1 cellular context compared by ENCODE assay signal in the genomic region with DNA sequence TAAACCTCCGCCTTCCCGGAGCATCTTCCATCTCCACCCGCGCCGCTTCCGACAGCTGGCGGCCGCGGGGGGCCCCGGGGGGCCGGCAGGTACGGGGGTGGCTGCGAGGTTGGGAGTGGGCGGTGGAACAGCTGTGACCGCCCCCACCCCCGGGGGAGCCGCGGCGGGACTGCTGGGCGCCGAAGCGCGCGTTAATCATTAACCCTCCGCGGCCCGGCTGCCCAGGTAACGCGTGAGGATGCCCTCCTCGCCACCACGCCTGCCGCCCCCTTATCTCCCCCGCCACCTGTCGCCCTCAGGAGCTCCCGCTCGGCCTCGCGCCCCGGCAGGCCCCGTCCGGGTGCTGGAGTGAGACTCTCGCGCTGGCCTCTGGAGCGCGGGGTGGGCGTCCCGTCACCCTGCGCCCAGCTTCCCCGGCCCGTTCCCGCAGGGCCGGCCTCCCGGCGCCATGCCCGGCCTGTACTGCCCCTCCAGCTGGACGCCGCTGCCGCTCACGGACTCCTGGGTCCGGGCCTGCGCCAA.
TF ChIP-seq lines count a peak whose summit lies in the region.

No MANE protein-coding gene starts in this region.

TF ChIP-seq in HepG2, 621 proteins besides CTCF, POLR2A, EP300 and RAD21 (continued from another document):
- TF ChIP-seq HNF1A (IDR thresholded peaks at IDR 0.05; ENCODE audit: low read depth), result peak; percentile 65
- peak; percentile 94 for TF ChIP-seq HNF1A (CRISPR knock-in tag; IDR thresholded peaks at IDR 0.05; ENCODE audit: borderline replicate concordance)
- no peak for TF ChIP-seq ZNF619 (CRISPR knock-in tag; IDR thresholded peaks at IDR 0.05)
- TF ChIP-seq CC2D1A (CRISPR knock-in tag; IDR thresholded peaks at IDR 0.05), result no peak
- no peak for TF ChIP-seq ZNF20 (CRISPR knock-in tag; IDR thresholded peaks at IDR 0.05)
- no peak for TF ChIP-seq PHF5A (CRISPR knock-in tag; IDR thresholded peaks at IDR 0.05; ENCODE audit: low read depth, unreplicated experiment)
- TF ChIP-seq ZNF329 (CRISPR knock-in tag; IDR thresholded peaks at IDR 0.05; ENCODE audit: low read depth), result no peak
- no peak for TF ChIP-seq NR2F1 (CRISPR knock-in tag; IDR thresholded peaks at IDR 0.05)
- peak; percentile 57; the same call in 1 of the 2 replicates for TF ChIP-seq ZNF274 (CRISPR knock-in tag; IDR thresholded peaks at IDR 0.05)
- no peak for TF ChIP-seq ZNF562 (CRISPR knock-in tag; IDR thresholded peaks at IDR 0.05; ENCODE audit: borderline replicate concordance)
- no peak for TF ChIP-seq TBL1XR1 (IDR thresholded peaks at IDR 0.05; ENCODE audit: borderline replicate concordance, low read length, partially characterized antibody)
- TF ChIP-seq, protein P1, sequence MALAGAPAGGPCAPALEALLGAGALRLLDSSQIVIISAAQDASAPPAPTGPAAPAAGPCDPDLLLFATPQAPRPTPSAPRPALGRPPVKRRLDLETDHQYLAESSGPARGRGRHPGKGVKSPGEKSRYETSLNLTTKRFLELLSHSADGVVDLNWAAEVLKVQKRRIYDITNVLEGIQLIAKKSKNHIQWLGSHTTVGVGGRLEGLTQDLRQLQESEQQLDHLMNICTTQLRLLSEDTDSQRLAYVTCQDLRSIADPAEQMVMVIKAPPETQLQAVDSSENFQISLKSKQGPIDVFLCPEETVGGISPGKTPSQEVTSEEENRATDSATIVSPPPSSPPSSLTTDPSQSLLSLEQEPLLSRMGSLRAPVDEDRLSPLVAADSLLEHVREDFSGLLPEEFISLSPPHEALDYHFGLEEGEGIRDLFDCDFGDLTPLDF (CRISPR knock-in tag; IDR thresholded peaks at IDR 0.05), result no peak
TF ChIP-seq in HepG2: peak in this region for 34.
